Comparison of ENCODE assay signal across 27 cellular contexts in genomic region chr5:74550927-74551326, GRCh38.
"Had no signal": no experiment of that assay in that cellular context is flagged by ENCODE, and none has a peak within 500 bp of the region (broad histone marks: within the 10 kb centered on the region; RNA-seq: fewer than 3 reads in every experiment).

No MANE protein-coding gene starts in this region.

- H3K27ac ChIP-seq: heart left ventricle, lower lobe of right lung, ovary, prostate gland, sigmoid colon, testis, thyroid gland, transverse colon, upper lobe of right lung had no signal

- H3K4me3 Mint-ChIP-seq: natural killer cell treated with Interleukin-12 subunit alpha and Interleukin-12 subunit beta and Interleukin-15 and Interleukin-18, amount 100 ng/mL, for 72 hours; stimulated activated memory B cell treated with anti-CD40 and anti-IgM and Interleukin-4, amounts not matched to agents 10 μg/mL and 1 μg/mL and 100 μg/mL, for 72 hours; stimulated activated naive CD8-positive, alpha-beta T cell treated with anti-CD3 and anti-CD28 coated beads, Interleukin-15, amount 100 ng/mL, for 72 hours had no signal

- H3K27me3 ChIP-seq: ovary, sigmoid colon, testis, thyroid gland, transverse colon, upper lobe of right lung had no signal

- H3K36me3 ChIP-seq: heart left ventricle, lower lobe of right lung, ovary, prostate gland, sigmoid colon, thyroid gland, transverse colon, upper lobe of right lung had no signal

- H3K4me3 ChIP-seq: heart left ventricle, lower lobe of right lung, mucosa of descending colon, ovary, prostate gland, sigmoid colon, testis, thyroid gland, transverse colon, upper lobe of right lung had no signal

- H3K9me3 Mint-ChIP-seq: natural killer cell treated with Interleukin-12 subunit alpha and Interleukin-12 subunit beta and Interleukin-15 and Interleukin-18, amount 100 ng/mL, for 72 hours had no signal

- DNase-seq: glutamatergic neuron; heart left ventricle; islet precursor cell; left ventricle myocardium superior; lower lobe of right lung; midbrain; mucosa of descending colon; naive thymus-derived CD4-positive, alpha-beta T cell; ovary; posterior cingulate gyrus; retina; right cardiac atrium; sigmoid colon; small intestine; stimulated activated CD4-positive, alpha-beta T cell treated with anti-CD3 and anti-CD28 coated beads, Interleukin-1b, Interleukin-23, amount 100 ng/mL, for 48 hours; stimulated activated CD4-positive, alpha-beta T cell treated with anti-CD3 and anti-CD28 coated beads, Interleukin-2, amount 100 ng/mL, for 48 hours; stimulated activated CD4-positive, alpha-beta T cell treated with anti-CD3 and anti-CD28 coated beads, Interleukin-4, amount 100 ng/mL, for 4 hours; stimulated activated CD8-positive, alpha-beta memory T cell treated with anti-CD3 and anti-CD28 coated beads, Interleukin-4, amount 100 ng/mL, for 48 hours; stimulated activated naive CD4-positive, alpha-beta T cell treated with Interleukin-2 at 50 U/mL for 16 hours; stimulated activated naive CD8-positive, alpha-beta T cell treated with anti-CD3 and anti-CD28 coated beads, Interleukin-15, amount 100 ng/mL, for 72 hours; testis; thyroid gland; transverse colon; upper lobe of right lung had no signal

- ATAC-seq: heart left ventricle; left ventricle myocardium superior; lower lobe of right lung; mucosa of descending colon; naive thymus-derived CD4-positive, alpha-beta T cell; natural killer cell treated with Interleukin-12 subunit alpha and Interleukin-12 subunit beta and Interleukin-15 and Interleukin-18, amount 100 ng/mL, for 72 hours; right cardiac atrium; stimulated activated memory B cell treated with anti-CD40 and anti-IgM and Interleukin-4, amounts not matched to agents 10 μg/mL and 1 μg/mL and 100 μg/mL, for 72 hours; stimulated activated naive CD8-positive, alpha-beta T cell treated with anti-CD3 and anti-CD28 coated beads, Interleukin-15, amount 100 ng/mL, for 72 hours; upper lobe of right lung had no signal

- H3K36me3 Mint-ChIP-seq: naive thymus-derived CD4-positive, alpha-beta T cell; natural killer cell treated with Interleukin-12 subunit alpha and Interleukin-12 subunit beta and Interleukin-15 and Interleukin-18, amount 100 ng/mL, for 72 hours; stimulated activated memory B cell treated with anti-CD40 and anti-IgM and Interleukin-4, amounts not matched to agents 10 μg/mL and 1 μg/mL and 100 μg/mL, for 72 hours had no signal

- H3K4me1 ChIP-seq: lower lobe of right lung, prostate gland, sigmoid colon, testis, thyroid gland, transverse colon, upper lobe of right lung had no signal

- H3K4me1 Mint-ChIP-seq: stimulated activated memory B cell treated with anti-CD40 and anti-IgM and Interleukin-4, amounts not matched to agents 10 μg/mL and 1 μg/mL and 100 μg/mL, for 72 hours; stimulated activated naive CD8-positive, alpha-beta T cell treated with anti-CD3 and anti-CD28 coated beads, Interleukin-15, amount 100 ng/mL, for 72 hours had no signal

- H3K27ac Mint-ChIP-seq: naive thymus-derived CD4-positive, alpha-beta T cell; natural killer cell treated with Interleukin-12 subunit alpha and Interleukin-12 subunit beta and Interleukin-15 and Interleukin-18, amount 100 ng/mL, for 72 hours; stimulated activated memory B cell treated with anti-CD40 and anti-IgM and Interleukin-4, amounts not matched to agents 10 μg/mL and 1 μg/mL and 100 μg/mL, for 72 hours; stimulated activated naive CD8-positive, alpha-beta T cell treated with anti-CD3 and anti-CD28 coated beads, Interleukin-15, amount 100 ng/mL, for 72 hours had no signal

- H3K9me3 ChIP-seq: heart left ventricle, lower lobe of right lung, mucosa of descending colon, ovary, prostate gland, sigmoid colon, testis, thyroid gland, transverse colon, upper lobe of right lung had no signal
